In the genomic region with DNA sequence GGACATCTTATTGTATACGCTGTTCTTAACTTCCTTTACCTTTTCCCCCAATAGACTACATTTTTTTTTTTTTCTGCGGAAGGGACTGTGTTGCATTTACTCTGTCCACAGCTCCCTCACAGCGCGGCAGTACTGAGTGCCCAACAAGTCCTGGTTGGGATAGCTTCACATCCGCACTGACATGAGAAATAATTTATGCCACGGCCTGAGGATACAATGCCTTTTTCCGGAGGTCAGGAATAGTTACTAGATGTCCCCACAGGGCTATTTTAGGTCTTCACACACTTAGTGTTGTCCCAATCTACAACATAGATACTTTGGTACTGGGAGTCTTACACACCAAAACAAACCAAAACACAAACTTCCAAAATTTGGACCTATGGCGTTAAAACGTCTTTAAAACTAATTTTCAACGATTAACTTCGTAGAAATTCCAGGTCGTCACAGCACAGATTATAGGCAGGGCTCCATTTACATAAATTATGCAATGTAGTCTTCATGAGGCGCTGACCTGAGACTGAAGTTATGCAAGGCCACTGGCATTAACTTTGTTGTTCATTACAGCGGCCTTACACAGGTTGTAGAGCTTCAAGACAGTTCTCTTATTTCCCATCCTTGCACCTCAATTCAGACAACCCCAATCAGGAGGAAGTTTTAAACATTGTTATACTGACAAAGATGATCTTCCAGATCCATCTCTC, we compare ENCODE assay signal across 2 cellular contexts.
TF ChIP-seq lines count a peak whose summit lies in the region.

No MANE protein-coding gene starts in this region.

TF ChIP-seq in K562, 482 proteins besides CTCF, POLR2A, EP300 and RAD21 (continued from another document and continues in another):
- TF ChIP-seq, protein P1, sequence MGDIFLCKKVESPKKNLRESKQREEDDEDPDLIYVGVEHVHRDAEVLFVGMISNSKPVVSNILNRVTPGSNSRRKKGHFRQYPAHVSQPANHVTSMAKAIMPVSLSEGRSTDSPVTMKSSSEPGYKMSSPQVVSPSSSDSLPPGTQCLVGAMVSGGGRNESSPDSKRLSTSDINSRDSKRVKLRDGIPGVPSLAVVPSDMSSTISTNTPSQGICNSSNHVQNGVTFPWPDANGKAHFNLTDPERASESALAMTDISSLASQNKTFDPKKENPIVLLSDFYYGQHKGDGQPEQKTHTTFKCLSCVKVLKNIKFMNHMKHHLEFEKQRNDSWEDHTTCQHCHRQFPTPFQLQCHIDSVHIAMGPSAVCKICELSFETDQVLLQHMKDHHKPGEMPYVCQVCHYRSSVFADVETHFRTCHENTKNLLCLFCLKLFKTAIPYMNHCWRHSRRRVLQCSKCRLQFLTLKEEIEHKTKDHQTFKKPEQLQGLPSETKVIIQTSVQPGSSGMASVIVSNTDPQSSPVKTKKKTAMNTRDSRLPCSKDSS (IDR thresholded peaks at IDR 0.05; ENCODE audit: low read depth, partially characterized antibody): no peak
- TF ChIP-seq ZNF239 (CRISPR knock-in tag; IDR thresholded peaks at IDR 0.05) (no peak), ZNF384 (IDR thresholded peaks at IDR 0.05; ENCODE audit: low read depth, low read length) (0 out of 2 replicates have a peak, but pooled peaks have one; percentile 19), DMBX1 (CRISPR knock-in tag; IDR thresholded peaks at IDR 0.05; ENCODE audit: borderline replicate concordance) (0 out of 2 replicates have a peak, but pooled peaks have one; percentile 3), SIRT6 (IDR thresholded peaks at IDR 0.05; ENCODE audit: low read depth, low read length) (no peak), MEIS2 (IDR thresholded peaks at IDR 0.05; ENCODE audit: partially characterized antibody) (peak; percentile 9), ELK3 (CRISPR knock-in tag; IDR thresholded peaks at IDR 0.05) (no peak), ZNF644 (tag; IDR thresholded peaks at IDR 0.05; ENCODE audit: low read depth) (no peak), ZNF253 (CRISPR knock-in tag; conservative IDR thresholded peaks at IDR 0.05) (no peak), TRIM28 (IDR thresholded peaks at IDR 0.05) (no peak), JUN (IDR thresholded peaks at IDR 0.05; ENCODE audit: borderline replicate concordance, low read depth, low read length) (no peak), JUN (CRISPR knock-in tag; IDR thresholded peaks at IDR 0.05; ENCODE audit: borderline replicate concordance) (no peak), TBP (optimal IDR thresholded peaks at IDR 0.05; ENCODE audit: low read depth, low read length) (no peak), SUPT5H (IDR thresholded peaks at IDR 0.05) (0 out of 2 replicates have a peak, but pooled peaks have one; percentile 13), KDM4B (IDR thresholded peaks at IDR 0.05; ENCODE audit: borderline replicate concordance in 2 of 2, low read depth in 1 of 2) (no peak), DIDO1 (tag; IDR thresholded peaks at IDR 0.05; ENCODE audit: low read depth) (no peak), ZBTB8A (IDR thresholded peaks at IDR 0.05; ENCODE audit: partially characterized antibody) (no peak), MITF (IDR thresholded peaks at IDR 0.05) (0 out of 2 replicates have a peak, but pooled peaks have one; percentile 14)
- TF ChIP-seq, protein P2, sequence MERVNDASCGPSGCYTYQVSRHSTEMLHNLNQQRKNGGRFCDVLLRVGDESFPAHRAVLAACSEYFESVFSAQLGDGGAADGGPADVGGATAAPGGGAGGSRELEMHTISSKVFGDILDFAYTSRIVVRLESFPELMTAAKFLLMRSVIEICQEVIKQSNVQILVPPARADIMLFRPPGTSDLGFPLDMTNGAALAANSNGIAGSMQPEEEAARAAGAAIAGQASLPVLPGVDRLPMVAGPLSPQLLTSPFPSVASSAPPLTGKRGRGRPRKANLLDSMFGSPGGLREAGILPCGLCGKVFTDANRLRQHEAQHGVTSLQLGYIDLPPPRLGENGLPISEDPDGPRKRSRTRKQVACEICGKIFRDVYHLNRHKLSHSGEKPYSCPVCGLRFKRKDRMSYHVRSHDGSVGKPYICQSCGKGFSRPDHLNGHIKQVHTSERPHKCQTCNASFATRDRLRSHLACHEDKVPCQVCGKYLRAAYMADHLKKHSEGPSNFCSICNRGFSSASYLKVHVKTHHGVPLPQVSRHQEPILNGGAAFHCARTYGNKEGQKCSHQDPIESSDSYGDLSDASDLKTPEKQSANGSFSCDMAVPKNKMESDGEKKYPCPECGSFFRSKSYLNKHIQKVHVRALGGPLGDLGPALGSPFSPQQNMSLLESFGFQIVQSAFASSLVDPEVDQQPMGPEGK (CRISPR knock-in tag; IDR thresholded peaks at IDR 0.05; ENCODE audit: borderline replicate concordance): no peak
- TF ChIP-seq, protein P3, sequence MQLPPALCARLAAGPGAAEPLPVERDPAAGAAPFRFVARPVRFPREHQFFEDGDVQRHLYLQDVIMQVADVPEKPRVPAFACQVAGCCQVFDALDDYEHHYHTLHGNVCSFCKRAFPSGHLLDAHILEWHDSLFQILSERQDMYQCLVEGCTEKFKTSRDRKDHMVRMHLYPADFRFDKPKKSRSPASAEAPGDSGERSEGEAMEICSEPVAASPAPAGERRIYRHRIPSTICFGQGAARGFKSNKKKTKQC (CRISPR knock-in tag; IDR thresholded peaks at IDR 0.05): no peak

TF ChIP-seq in HepG2, 621 proteins besides CTCF, POLR2A, EP300 and RAD21 (continued from another document and continues in another):
- no peak for TF ChIP-seq ZNF503 (CRISPR knock-in tag; IDR thresholded peaks at IDR 0.05)
- TF ChIP-seq SNAPC2 (CRISPR knock-in tag; IDR thresholded peaks at IDR 0.05): peak; percentile 78; the same call in 1 of the 2 replicates
- peak; percentile 88 for TF ChIP-seq CEBPB (IDR thresholded peaks at IDR 0.05; ENCODE audit: borderline replicate concordance, low read depth, low read length)
- no peak for TF ChIP-seq PCBP1 (IDR thresholded peaks at IDR 0.05; ENCODE audit: borderline replicate concordance, low read depth, low read length)
- no peak for TF ChIP-seq RNF219 (CRISPR knock-in tag; IDR thresholded peaks at IDR 0.05)
- TF ChIP-seq ZNF691 (CRISPR knock-in tag; IDR thresholded peaks at IDR 0.05; ENCODE audit: borderline replicate concordance, low read depth): no peak
- no peak for TF ChIP-seq GPN1 (CRISPR knock-in tag; IDR thresholded peaks at IDR 0.05; ENCODE audit: borderline replicate concordance)
- no peak for TF ChIP-seq FLYWCH1 (CRISPR knock-in tag; IDR thresholded peaks at IDR 0.05)
- TF ChIP-seq, protein P4, sequence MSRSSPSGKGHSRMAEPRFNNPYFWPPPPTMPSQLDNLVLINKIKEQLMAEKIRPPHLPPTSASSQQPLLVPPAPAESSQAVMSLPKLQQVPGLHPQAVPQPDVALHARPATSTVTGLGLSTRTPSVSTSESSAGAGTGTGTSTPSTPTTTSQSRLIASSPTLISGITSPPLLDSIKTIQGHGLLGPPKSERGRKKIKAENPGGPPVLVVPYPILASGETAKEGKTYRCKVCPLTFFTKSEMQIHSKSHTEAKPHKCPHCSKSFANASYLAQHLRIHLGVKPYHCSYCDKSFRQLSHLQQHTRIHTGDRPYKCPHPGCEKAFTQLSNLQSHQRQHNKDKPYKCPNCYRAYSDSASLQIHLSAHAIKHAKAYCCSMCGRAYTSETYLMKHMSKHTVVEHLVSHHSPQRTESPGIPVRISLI (CRISPR knock-in tag; IDR thresholded peaks at IDR 0.05; ENCODE audit: borderline replicate concordance): 0 out of 2 replicates have a peak, but pooled peaks have one; percentile 54
- no peak for TF ChIP-seq XRCC5 (optimal IDR thresholded peaks at IDR 0.05; ENCODE audit: low read length)
- TF ChIP-seq DNMT3B (CRISPR knock-in tag; conservative IDR thresholded peaks at IDR 0.05): 0 out of 2 replicates have a peak, but pooled peaks have one; percentile 20
- TF ChIP-seq ZNF234 (CRISPR knock-in tag; conservative IDR thresholded peaks at IDR 0.05): no peak
- no peak for TF ChIP-seq ZSCAN29 (CRISPR knock-in tag; conservative IDR thresholded peaks at IDR 0.05)
- no peak for TF ChIP-seq ZNF790 (CRISPR knock-in tag; IDR thresholded peaks at IDR 0.05; ENCODE audit: borderline replicate concordance)
- TF ChIP-seq SYNCRIP (IDR thresholded peaks at IDR 0.05; ENCODE audit: insufficient read depth, low read depth, low read length): no peak
- TF ChIP-seq HNRNPK (IDR thresholded peaks at IDR 0.05; ENCODE audit: low read depth, low read length, poor library complexity, severe bottlenecking): no peak
- no peak for TF ChIP-seq ARNT2 (CRISPR knock-in tag; IDR thresholded peaks at IDR 0.05; ENCODE audit: low read depth)
- TF ChIP-seq SIX1 (CRISPR knock-in tag; IDR thresholded peaks at IDR 0.05; ENCODE audit: borderline replicate concordance): no peak
- TF ChIP-seq, protein P5, sequence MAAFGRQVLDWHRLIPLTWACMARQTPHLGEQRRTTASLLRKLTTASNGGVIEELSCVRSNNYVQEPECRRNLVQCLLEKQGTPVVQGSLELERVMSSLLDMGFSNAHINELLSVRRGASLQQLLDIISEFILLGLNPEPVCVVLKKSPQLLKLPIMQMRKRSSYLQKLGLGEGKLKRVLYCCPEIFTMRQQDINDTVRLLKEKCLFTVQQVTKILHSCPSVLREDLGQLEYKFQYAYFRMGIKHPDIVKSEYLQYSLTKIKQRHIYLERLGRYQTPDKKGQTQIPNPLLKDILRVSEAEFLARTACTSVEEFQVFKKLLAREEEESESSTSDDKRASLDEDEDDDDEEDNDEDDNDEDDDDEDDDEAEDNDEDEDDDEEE (CRISPR knock-in tag; IDR thresholded peaks at IDR 0.05): no peak
- TF ChIP-seq TP53 (CRISPR knock-in tag; conservative IDR thresholded peaks at IDR 0.05): no peak
- TF ChIP-seq, protein P6, sequence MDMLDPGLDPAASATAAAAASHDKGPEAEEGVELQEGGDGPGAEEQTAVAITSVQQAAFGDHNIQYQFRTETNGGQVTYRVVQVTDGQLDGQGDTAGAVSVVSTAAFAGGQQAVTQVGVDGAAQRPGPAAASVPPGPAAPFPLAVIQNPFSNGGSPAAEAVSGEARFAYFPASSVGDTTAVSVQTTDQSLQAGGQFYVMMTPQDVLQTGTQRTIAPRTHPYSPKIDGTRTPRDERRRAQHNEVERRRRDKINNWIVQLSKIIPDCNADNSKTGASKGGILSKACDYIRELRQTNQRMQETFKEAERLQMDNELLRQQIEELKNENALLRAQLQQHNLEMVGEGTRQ (IDR thresholded peaks at IDR 0.05; ENCODE audit: low read depth, low read length): no peak
- TF ChIP-seq, protein P6 (CRISPR knock-in tag; IDR thresholded peaks at IDR 0.05; ENCODE audit: borderline replicate concordance): no peak
- no peak for TF ChIP-seq SATB2 (CRISPR knock-in tag; IDR thresholded peaks at IDR 0.05)
- 0 out of 2 replicates have a peak, but pooled peaks have one; percentile 47 for TF ChIP-seq MEIS1 (CRISPR knock-in tag; IDR thresholded peaks at IDR 0.05; ENCODE audit: borderline replicate concordance)
- TF ChIP-seq FOXP4 (CRISPR knock-in tag; IDR thresholded peaks at IDR 0.05): no peak
- no peak for TF ChIP-seq HOXA3 (CRISPR knock-in tag; IDR thresholded peaks at IDR 0.05)
- TF ChIP-seq SP5 (CRISPR knock-in tag; IDR thresholded peaks at IDR 0.05; ENCODE audit: borderline replicate concordance, low read depth): no peak
- TF ChIP-seq HMG20A (CRISPR knock-in tag; IDR thresholded peaks at IDR 0.05; ENCODE audit: borderline replicate concordance): no peak
- TF ChIP-seq ZC3H4 (CRISPR knock-in tag; IDR thresholded peaks at IDR 0.05; ENCODE audit: borderline replicate concordance): no peak
